Comparison of ENCODE assay signal across 8 cellular contexts in the genomic region with DNA sequence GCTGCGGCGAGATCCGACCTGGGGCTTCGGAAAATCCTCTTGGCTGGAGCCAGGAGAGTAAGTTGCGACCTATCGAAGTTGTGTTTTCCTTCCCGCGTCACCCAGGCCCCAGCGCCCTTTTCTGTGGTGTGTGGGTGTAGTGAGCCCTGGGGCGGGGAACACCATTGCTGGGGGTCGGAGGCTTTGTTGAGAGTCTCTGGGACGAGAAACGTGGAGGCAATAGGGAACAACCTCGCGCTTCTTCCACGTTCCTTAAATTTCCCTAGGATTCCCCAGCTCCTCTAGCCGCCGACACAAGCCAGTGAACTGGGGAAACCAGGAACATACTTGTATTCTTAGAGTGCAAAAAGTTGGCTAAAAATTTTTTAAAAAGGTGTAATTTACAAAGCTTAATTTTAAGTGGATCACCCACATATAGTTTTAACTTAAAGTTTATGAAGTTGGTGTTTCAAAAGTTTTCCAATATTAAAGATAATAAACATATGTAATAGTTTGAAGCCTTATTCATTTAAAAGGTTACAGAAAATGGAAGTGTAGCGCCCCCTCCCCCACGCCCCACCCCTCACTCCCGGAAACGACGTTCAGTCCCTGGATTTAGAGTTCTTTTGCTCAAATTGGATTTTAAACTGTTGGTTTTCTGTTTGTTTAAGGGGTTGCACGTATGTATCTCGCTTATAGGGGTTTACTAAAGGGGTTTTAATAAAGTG. TPM values are rescaled to one million over a fixed set of nuclear protein-coding genes. Genes with fewer than 3 reads are reported as not detected.
DNase-seq lines count a peak whose midpoint lies in the region; ATAC-seq and TF ChIP-seq lines count a peak whose summit lies in the region.

No MANE protein-coding gene starts in this region.

- DNase-seq in A673 (ENCODE audit: low spot score): no peak
- DNase-seq in Jurkat, Clone E6-1 (ENCODE audit: low read depth, low spot score): peak; percentile 8
- DNase-seq in choroid plexus epithelial cell (ENCODE audit: low read depth): no peak
- DNase-seq in cerebellar cortex (ENCODE audit: low spot score): no peak
- no peak for DNase-seq in cerebellum (ENCODE audit: low spot score)

- POLR2A ChIA-PET in A673 (lab: Charles Lee; ENCODE audit: low non-redundant PET): no interaction called here

- CTCF ChIA-PET in A673 (lab: Charles Lee): no interaction called here

- no peaks in the 10 kb centered on the region for H3K4me1 ChIP-seq in A673 (ENCODE audit: insufficient read depth, low read length, poor library complexity, severe bottlenecking)
- H3K4me1 ChIP-seq in muscle layer of duodenum (ENCODE audit: control insufficient read depth in 1 of 2, insufficient read depth in 2 of 2, low read length in 2 of 2): no peaks in the 10 kb centered on the region

- peak; percentile 12 for ATAC-seq in GM19438 (IDR thresholded peaks at IDR 0.05; ENCODE audit: low read depth, unreplicated experiment)
- ATAC-seq in GM18858 (IDR thresholded peaks at IDR 0.05; ENCODE audit: unreplicated experiment): no peak

- TF ChIP-seq CTCF in A673 (conservative IDR thresholded peaks at IDR 0.05; ENCODE audit: low read depth, low read length) (no peak), choroid plexus epithelial cell (conservative IDR thresholded peaks at IDR 0.05; ENCODE audit: low read depth, low read length) (no peak)

- H3K9me3 ChIP-seq in A673 (ENCODE audit: low read depth, low read length, poor library complexity, severe bottlenecking) (no peaks in the 10 kb centered on the region), muscle layer of duodenum (ENCODE audit: control insufficient read depth in 1 of 2, low read length in 2 of 2) (no peaks in the 10 kb centered on the region)

- peaks cover 77% of the 10 kb centered on the region for H3K27me3 ChIP-seq in A673 (replicated peaks; ENCODE audit: insufficient read depth, low read depth, low read length, poor library complexity)
- H3K27me3 ChIP-seq in muscle layer of duodenum (ENCODE audit: low read depth, low read length): no peaks in the 10 kb centered on the region

- BruUV-seq in A673 (replicated peaks; lab: Mats Ljungman, UMichigan): no TSS peak

- intact Hi-C loops in A673 (cut with micrococcal nuclease; ENCODE audit: unreplicated experiment): no loop called here

- no peaks in the 10 kb centered on the region for H3K36me3 ChIP-seq in A673 (ENCODE audit: insufficient read depth, low read length, poor library complexity, severe bottlenecking)
- H3K36me3 ChIP-seq in muscle layer of duodenum (ENCODE audit: control insufficient read depth in 1 of 2, insufficient read depth in 2 of 2, low read length in 2 of 2): no peaks in the 10 kb centered on the region

- no peak overlapping the region for H3K27ac ChIP-seq in A673 (ENCODE audit: low read depth, low read length, poor library complexity, severe bottlenecking)
- peak overlapping the region; percentile 87 for H3K27ac ChIP-seq in muscle layer of duodenum (ENCODE audit: low read length)

- H3K4me3 ChIP-seq in A673 (ENCODE audit: low read depth, low read length, poor library complexity, severe bottlenecking) (peak overlapping the region; percentile 37), choroid plexus epithelial cell (ENCODE audit: low read depth, low read length) (peak overlapping the region; percentile 81), muscle layer of duodenum (ENCODE audit: low read depth in 1 of 2, low read length in 2 of 2) (peak overlapping the region; percentile 67 to 68)
- peak overlapping the region; percentile 83 for H3K4me3 ChIP-seq in Jurkat, Clone E6-1 (ENCODE audit: low read length)

RNA-seq across cellular contexts. Expression of gene DSG2, which starts 0.6 kb away (rescaled TPM):
- 0.11 TPM in 1 of 2 replicates, not detected in the other for total RNA-seq in A673 (2021)
- 22.7 TPM for polyA plus RNA-seq in Jurkat, Clone E6-1 (2012; ENCODE audit: insufficient read depth, insufficient read length)
- total RNA-seq in cerebellum: 4.7 TPM

RNA-seq across cellular contexts. Expression of gene DSG3, which starts 51.1 kb away (rescaled TPM):
- total RNA-seq in A673 (2021): 0.04 TPM in 1 of 2 replicates, not detected in the other
- not detected for polyA plus RNA-seq in Jurkat, Clone E6-1 (2012; ENCODE audit: insufficient read depth, insufficient read length)
- not detected for total RNA-seq in cerebellum
